Comparison of ENCODE assay signal across 8 cellular contexts in the genomic region with DNA sequence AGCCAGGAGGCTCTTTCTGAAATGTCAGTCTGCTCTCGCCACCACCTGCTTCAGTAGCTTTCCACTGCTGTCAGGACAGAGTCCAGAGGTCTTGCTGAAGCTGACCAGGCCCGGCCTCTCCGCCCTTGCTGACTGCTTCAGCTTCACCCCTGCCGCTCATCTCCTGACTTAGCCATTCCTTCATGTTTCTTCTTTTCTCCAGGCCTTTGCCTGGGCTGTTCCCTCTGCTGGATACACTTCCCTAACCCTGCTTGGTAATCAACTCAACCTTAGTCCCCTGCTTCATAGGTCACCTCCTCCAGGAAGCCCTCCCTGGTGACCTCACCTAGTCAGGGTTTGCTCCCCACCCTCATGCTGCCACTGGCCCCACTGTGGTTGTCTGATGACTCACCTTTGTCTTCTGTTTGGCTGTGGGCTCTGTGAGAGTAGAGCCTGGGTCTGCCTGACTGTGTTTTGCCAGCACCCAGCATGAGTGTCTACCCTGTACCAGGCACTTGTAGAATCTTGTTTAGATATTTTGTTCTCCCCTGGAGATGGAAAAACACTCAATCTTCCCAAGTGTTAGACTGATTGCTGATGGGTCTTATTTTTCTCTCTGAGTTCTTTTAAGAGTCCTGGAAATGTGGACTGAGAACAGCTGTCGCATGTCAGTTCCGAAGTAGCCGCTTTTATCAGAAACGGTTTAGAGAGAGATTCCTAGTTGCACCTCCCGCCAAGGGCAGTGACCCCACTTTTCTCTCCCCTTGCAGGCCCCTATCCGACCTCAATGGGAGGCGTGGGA.
DNase-seq lines count a peak whose midpoint lies in the region; ATAC-seq, FAIRE-seq and TF ChIP-seq lines count a peak whose summit lies in the region.

No MANE protein-coding gene starts in this region.

- H3K27ac Mint-ChIP-seq in osteocyte (ENCODE audit: unreplicated experiment) = peak overlapping the region; percentile 19

- no peaks in the 10 kb centered on the region for H3K9me3 Mint-ChIP-seq in osteocyte (ENCODE audit: unreplicated experiment)

- no peak for ATAC-seq in GM18519 (IDR thresholded peaks at IDR 0.05; ENCODE audit: low FRiP score, unreplicated experiment)

- no peak for TF ChIP-seq CTCF in osteocyte (IDR thresholded peaks at IDR 0.05)

- H3K27me3 Mint-ChIP-seq in osteocyte (ENCODE audit: unreplicated experiment) = no peaks in the 10 kb centered on the region

- peaks cover 29% of the 10 kb centered on the region for H3K4me1 Mint-ChIP-seq in osteocyte (ENCODE audit: unreplicated experiment)

- FAIRE-seq in GM12891 (lab: Jason Lieb, UNC) = peak; percentile 60

- TF ChIP-seq POLR2A in GM12891 (IDR thresholded peaks at IDR 0.05; ENCODE audit: low read depth, low read length) = no peak

- peaks cover 25% of the 10 kb centered on the region for H3K36me3 Mint-ChIP-seq in osteocyte (ENCODE audit: unreplicated experiment)

- DNase-seq in GM12891 (ENCODE audit: insufficient read length, low spot score) = no peak
- DNase-seq in activated CD4-positive, alpha-beta T cell treated with anti-CD3 and anti-CD28 coated beads for 24 hours (ENCODE audit: low read depth in 2 of 2) = peak; percentile 18 to 21
- peak; percentile 40 to 69 for DNase-seq in dermis microvascular lymphatic vessel endothelial cell (ENCODE audit: low read depth in 2 of 2)
- no peak for DNase-seq in osteocyte (ENCODE audit: extremely low spot score, unreplicated experiment)
- no peak for DNase-seq in NCI-H1092 (lab: John Stamatoyannopoulos, UW)
- DNase-seq in NCI-H774 (lab: John Stamatoyannopoulos, UW) = no peak
- no peak for DNase-seq in NCI-H446 treated with DMSO at 0.1 percent for 48 hours (lab: John Stamatoyannopoulos, UW)

- H3K4me3 Mint-ChIP-seq in osteocyte (ENCODE audit: unreplicated experiment) = no peak overlapping the region

TF ChIP-seq in GM12891, 5 proteins besides CTCF, POLR2A, EP300 and RAD21:
- TF ChIP-seq SPI1 (IDR thresholded peaks at IDR 0.05; ENCODE audit: low read depth, low read length) (no peak), POU2F2 (IDR thresholded peaks at IDR 0.05; ENCODE audit: low read depth, low read length) (no peak), PAX5 (IDR thresholded peaks at IDR 0.05; ENCODE audit: insufficient read depth, low read length, severe bottlenecking) (no peak), POLR2AphosphoS5 (IDR thresholded peaks at IDR 0.05; ENCODE audit: low read depth, low read length) (no peak), TAF1 (IDR thresholded peaks at IDR 0.05; ENCODE audit: low read depth, low read length) (no peak)

Comparison
In these comparisons a context has a peak if more than half of its experiments do, and no peak if none do; other contexts are left out.
1. DNase-seq: peak in activated CD4-positive, alpha-beta T cell treated with anti-CD3 and anti-CD28 coated beads for 24 hours (2 of 2) and dermis microvascular lymphatic vessel endothelial cell (2 of 2); none in GM12891 (single experiment), osteocyte (single experiment), NCI-H1092 (single experiment), NCI-H774 (single experiment) and NCI-H446 treated with DMSO at 0.1 percent for 48 hours (single experiment).